1 cellular context compared by ENCODE assay signal in genomic region chr10:7818295-7819125, GRCh38.
TF ChIP-seq lines count a peak whose summit lies in the region.

Gene TAF3 (plus strand): TSS chr10:7818505. CDS start chr10:7818710, 205 bp downstream.

TF ChIP-seq in GM12878, 131 proteins besides CTCF, POLR2A, EP300 and RAD21 (continued from another document and continues in another):
- no peak for TF ChIP-seq SREBF1 (IDR thresholded peaks at IDR 0.05; ENCODE audit: low read length)
- no peak for TF ChIP-seq SUZ12 (IDR thresholded peaks at IDR 0.05; ENCODE audit: unreplicated experiment)
- TF ChIP-seq, protein P1, sequence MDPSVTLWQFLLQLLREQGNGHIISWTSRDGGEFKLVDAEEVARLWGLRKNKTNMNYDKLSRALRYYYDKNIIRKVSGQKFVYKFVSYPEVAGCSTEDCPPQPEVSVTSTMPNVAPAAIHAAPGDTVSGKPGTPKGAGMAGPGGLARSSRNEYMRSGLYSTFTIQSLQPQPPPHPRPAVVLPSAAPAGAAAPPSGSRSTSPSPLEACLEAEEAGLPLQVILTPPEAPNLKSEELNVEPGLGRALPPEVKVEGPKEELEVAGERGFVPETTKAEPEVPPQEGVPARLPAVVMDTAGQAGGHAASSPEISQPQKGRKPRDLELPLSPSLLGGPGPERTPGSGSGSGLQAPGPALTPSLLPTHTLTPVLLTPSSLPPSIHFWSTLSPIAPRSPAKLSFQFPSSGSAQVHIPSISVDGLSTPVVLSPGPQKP (IDR thresholded peaks at IDR 0.05; ENCODE audit: low read depth, low read length), result peak; percentile 94
- peak; percentile 94 for TF ChIP-seq CUX1 (IDR thresholded peaks at IDR 0.05; ENCODE audit: insufficient replicate concordance, low read depth, low read length)
- TF ChIP-seq PAX8 (IDR thresholded peaks at IDR 0.05), result no peak
- peak; percentile 57; the same call in 1 of the 2 replicates for TF ChIP-seq HDGF (IDR thresholded peaks at IDR 0.05)
- TF ChIP-seq PAX5 (IDR thresholded peaks at IDR 0.05; ENCODE audit: borderline replicate concordance, low read depth, low read length), result peak; percentile 37; the same call in 1 of the 2 replicates
- TF ChIP-seq, protein P2, sequence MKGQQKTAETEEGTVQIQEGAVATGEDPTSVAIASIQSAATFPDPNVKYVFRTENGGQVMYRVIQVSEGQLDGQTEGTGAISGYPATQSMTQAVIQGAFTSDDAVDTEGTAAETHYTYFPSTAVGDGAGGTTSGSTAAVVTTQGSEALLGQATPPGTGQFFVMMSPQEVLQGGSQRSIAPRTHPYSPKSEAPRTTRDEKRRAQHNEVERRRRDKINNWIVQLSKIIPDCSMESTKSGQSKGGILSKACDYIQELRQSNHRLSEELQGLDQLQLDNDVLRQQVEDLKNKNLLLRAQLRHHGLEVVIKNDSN (IDR thresholded peaks at IDR 0.05; ENCODE audit: borderline replicate concordance, extremely low read length, insufficient read depth, low read depth, low read length), result no peak
- TF ChIP-seq CBX5 (IDR thresholded peaks at IDR 0.05; ENCODE audit: low read depth), result peak; percentile 75; the same call in 1 of the 2 replicates
- no peak for TF ChIP-seq RFX5 (IDR thresholded peaks at IDR 0.05; ENCODE audit: low read depth, low read length)
- no peak for TF ChIP-seq REST (IDR thresholded peaks at IDR 0.05; ENCODE audit: low read depth, low read length)
- no peak for TF ChIP-seq IRF5 (IDR thresholded peaks at IDR 0.05; ENCODE audit: borderline replicate concordance)
- TF ChIP-seq GABPA (IDR thresholded peaks at IDR 0.05; ENCODE audit: low read depth), result 0 out of 2 replicates have a peak, but pooled peaks have one; percentile 53
- peak; percentile 86 for TF ChIP-seq TCF12 (IDR thresholded peaks at IDR 0.05; ENCODE audit: low read depth, low read length)
- no peak for TF ChIP-seq EZH2 (IDR thresholded peaks at IDR 0.05; ENCODE audit: borderline replicate concordance, control insufficient read depth, low read depth, low read length)
- TF ChIP-seq ZNF592 (IDR thresholded peaks at IDR 0.05), result no peak
- TF ChIP-seq IKZF1 (conservative IDR thresholded peaks at IDR 0.05), result peak; percentile 60
- peak; percentile 76 for TF ChIP-seq CBFB (IDR thresholded peaks at IDR 0.05; ENCODE audit: low read depth)
- TF ChIP-seq LARP7 (IDR thresholded peaks at IDR 0.05), result no peak; the same call in 1 of the 2 replicates
- no peak for TF ChIP-seq ZNF274 (IDR thresholded peaks at IDR 0.05; ENCODE audit: insufficient read depth, insufficient read length)
- TF ChIP-seq GATAD2B (conservative IDR thresholded peaks at IDR 0.05; ENCODE audit: low read depth), result peak; percentile 56
- peak in 1 of 2 experiments; percentile 77; a peak in 2 of 3 replicates for TF ChIP-seq EGR1 (IDR thresholded peaks at IDR 0.05; ENCODE audit: borderline replicate concordance in 1 of 2, low read depth in 2 of 2, low read length in 2 of 2)
- no peak for TF ChIP-seq USF2 (IDR thresholded peaks at IDR 0.05; ENCODE audit: borderline replicate concordance, low read depth, low read length)
- TF ChIP-seq FOS (IDR thresholded peaks at IDR 0.05; ENCODE audit: borderline replicate concordance, extremely low read depth, insufficient read length), result no peak
- TF ChIP-seq, protein P3, sequence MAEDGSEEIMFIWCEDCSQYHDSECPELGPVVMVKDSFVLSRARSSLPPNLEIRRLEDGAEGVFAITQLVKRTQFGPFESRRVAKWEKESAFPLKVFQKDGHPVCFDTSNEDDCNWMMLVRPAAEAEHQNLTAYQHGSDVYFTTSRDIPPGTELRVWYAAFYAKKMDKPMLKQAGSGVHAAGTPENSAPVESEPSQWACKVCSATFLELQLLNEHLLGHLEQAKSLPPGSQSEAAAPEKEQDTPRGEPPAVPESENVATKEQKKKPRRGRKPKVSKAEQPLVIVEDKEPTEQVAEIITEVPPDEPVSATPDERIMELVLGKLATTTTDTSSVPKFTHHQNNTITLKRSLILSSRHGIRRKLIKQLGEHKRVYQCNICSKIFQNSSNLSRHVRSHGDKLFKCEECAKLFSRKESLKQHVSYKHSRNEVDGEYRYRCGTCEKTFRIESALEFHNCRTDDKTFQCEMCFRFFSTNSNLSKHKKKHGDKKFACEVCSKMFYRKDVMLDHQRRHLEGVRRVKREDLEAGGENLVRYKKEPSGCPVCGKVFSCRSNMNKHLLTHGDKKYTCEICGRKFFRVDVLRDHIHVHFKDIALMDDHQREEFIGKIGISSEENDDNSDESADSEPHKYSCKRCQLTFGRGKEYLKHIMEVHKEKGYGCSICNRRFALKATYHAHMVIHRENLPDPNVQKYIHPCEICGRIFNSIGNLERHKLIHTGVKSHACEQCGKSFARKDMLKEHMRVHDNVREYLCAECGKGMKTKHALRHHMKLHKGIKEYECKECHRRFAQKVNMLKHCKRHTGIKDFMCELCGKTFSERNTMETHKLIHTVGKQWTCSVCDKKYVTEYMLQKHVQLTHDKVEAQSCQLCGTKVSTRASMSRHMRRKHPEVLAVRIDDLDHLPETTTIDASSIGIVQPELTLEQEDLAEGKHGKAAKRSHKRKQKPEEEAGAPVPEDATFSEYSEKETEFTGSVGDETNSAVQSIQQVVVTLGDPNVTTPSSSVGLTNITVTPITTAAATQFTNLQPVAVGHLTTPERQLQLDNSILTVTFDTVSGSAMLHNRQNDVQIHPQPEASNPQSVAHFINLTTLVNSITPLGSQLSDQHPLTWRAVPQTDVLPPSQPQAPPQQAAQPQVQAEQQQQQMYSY (CRISPR knock-in tag; IDR thresholded peaks at IDR 0.05), result no peak
- no peak for TF ChIP-seq BCLAF1 (IDR thresholded peaks at IDR 0.05)
- TF ChIP-seq RUNX3 (IDR thresholded peaks at IDR 0.05; ENCODE audit: low read length), result no peak; the same call in 1 of the 2 replicates
- TF ChIP-seq TCF7 (IDR thresholded peaks at IDR 0.05; ENCODE audit: borderline replicate concordance), result no peak
- no peak for TF ChIP-seq CEBPB (IDR thresholded peaks at IDR 0.05; ENCODE audit: borderline replicate concordance in 1 of 2, low read depth in 2 of 2, low read length in 2 of 2)
